ENCODE assay signal across 24 cellular contexts in the genomic region with DNA sequence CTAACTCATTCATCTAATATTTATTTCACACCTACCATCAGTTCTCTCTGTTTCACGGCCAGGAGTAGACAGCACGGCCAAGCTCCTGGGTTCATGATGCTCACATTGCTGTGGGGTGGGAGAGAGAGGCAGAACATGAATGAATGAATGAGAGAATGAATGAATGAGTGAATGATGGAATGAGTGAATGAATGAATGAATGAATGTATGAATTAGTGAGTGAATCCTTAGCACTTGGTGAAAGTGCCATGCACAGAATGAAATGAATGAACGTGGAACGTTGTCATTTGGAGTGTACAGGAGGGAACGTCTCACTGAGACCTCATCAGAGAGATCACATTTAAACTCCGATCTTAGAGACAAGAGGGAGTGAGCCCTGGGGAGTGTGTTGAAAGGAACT. TPM values are rescaled to one million over a fixed set of nuclear protein-coding genes. Genes with fewer than 3 reads are reported as not detected.
DNase-seq lines count a peak whose midpoint lies in the region; ATAC-seq, FAIRE-seq and TF ChIP-seq lines count a peak whose summit lies in the region.
"Had no signal": no experiment of that assay in that cellular context is flagged by ENCODE, and none has a peak within 500 bp of the region (broad histone marks: within the 10 kb centered on the region; RNA-seq: fewer than 3 reads in every experiment).

No MANE protein-coding gene starts in this region.

- BruUV-seq in K562 (replicated peaks; lab: Mats Ljungman, UMichigan) (no TSS peak), MCF 10A (replicated peaks; lab: Mats Ljungman, UMichigan) (no TSS peak)

- H3K4me3 Mint-ChIP-seq in activated naive CD4-positive, alpha-beta T cell treated with anti-CD3 and anti-CD28 coated beads, Interleukin-2, amount 50 U/mL, for 24 hours = no peak overlapping the region
- H3K4me3 Mint-ChIP-seq in activated naive CD4-positive, alpha-beta T cell treated with anti-CD3 and anti-CD28 coated beads, Interleukin-2, amount 10 ng/mL, durations not matched to agents 7 days and 5 days = no peak overlapping the region
- peak overlapping the region; percentile 47 for H3K4me3 Mint-ChIP-seq in natural killer cell treated with Interleukin-12 subunit alpha and Interleukin-12 subunit beta and Interleukin-15 and Interleukin-18, amount 100 ng/mL, for 72 hours
- no peak overlapping the region for H3K4me3 Mint-ChIP-seq in MCF 10A (ENCODE audit: unreplicated experiment)
- H3K4me3 Mint-ChIP-seq: GM23338, H9 had no signal

- TF ChIP-seq EP300 in K562 (IDR thresholded peaks at IDR 0.05; ENCODE audit: low read length) = no peak

- H3K9me3 ChIP-seq in K562 (replicated peaks; ENCODE audit: control insufficient read depth, insufficient read depth, low read depth, low read length) = no peaks in the 10 kb centered on the region
- H3K9me3 ChIP-seq: A549, BE2C had no signal

- no peak for TF ChIP-seq CTCF in K562 (IDR thresholded peaks at IDR 0.05 in 2 of 3, conservative IDR thresholded peaks at IDR 0.05 in 1 of 3; ENCODE audit: insufficient read depth in 2 of 3, low read depth in 1 of 3, low read length in 3 of 3)
- TF ChIP-seq CTCF in MCF 10A (IDR thresholded peaks at IDR 0.05; ENCODE audit: unreplicated experiment) = no peak

- no peak overlapping the region for H3K4me2 ChIP-seq in K562 (ENCODE audit: insufficient read depth, low read length)
- H3K4me2 ChIP-seq: A549, GM23338 had no signal

- H3K4me1 ChIP-seq in K562 (replicated peaks in 1 of 2; ENCODE audit: control insufficient read depth in 2 of 2, insufficient read depth in 2 of 2, low read length in 2 of 2) = no peaks in the 10 kb centered on the region
- H3K4me1 ChIP-seq: A549, BE2C had no signal

- H4K20me1 ChIP-seq in K562 (replicated peaks; ENCODE audit: control insufficient read depth, insufficient read depth, low read length) = no peaks in the 10 kb centered on the region

- H3K27me3 Mint-ChIP-seq in activated naive CD4-positive, alpha-beta T cell treated with anti-CD3 and anti-CD28 coated beads, Interleukin-2, amount 50 U/mL, for 24 hours = peaks cover 6% of the 10 kb centered on the region
- H3K27me3 Mint-ChIP-seq in activated naive CD4-positive, alpha-beta T cell treated with anti-CD3 and anti-CD28 coated beads, Interleukin-2, amount 10 ng/mL, durations not matched to agents 7 days and 5 days = peaks cover 12% of the 10 kb centered on the region
- no peaks in the 10 kb centered on the region for H3K27me3 Mint-ChIP-seq in natural killer cell treated with Interleukin-12 subunit alpha and Interleukin-12 subunit beta and Interleukin-15 and Interleukin-18, amount 100 ng/mL, for 72 hours
- no peaks in the 10 kb centered on the region for H3K27me3 Mint-ChIP-seq in MCF 10A (ENCODE audit: insufficient read depth, unreplicated experiment)

- TF ChIP-seq RAD21 in K562 (CRISPR knock-in tag; conservative IDR thresholded peaks at IDR 0.05 in 1 of 2, IDR thresholded peaks at IDR 0.05 in 1 of 2) = no peak

- peak overlapping the region; percentile 0 for H3K27ac Mint-ChIP-seq in activated naive CD4-positive, alpha-beta T cell treated with anti-CD3 and anti-CD28 coated beads, Interleukin-2, amount 50 U/mL, for 24 hours
- H3K27ac Mint-ChIP-seq in activated naive CD4-positive, alpha-beta T cell treated with anti-CD3 and anti-CD28 coated beads, Interleukin-2, amount 10 ng/mL, durations not matched to agents 7 days and 5 days = no peak overlapping the region
- H3K27ac Mint-ChIP-seq in natural killer cell treated with Interleukin-12 subunit alpha and Interleukin-12 subunit beta and Interleukin-15 and Interleukin-18, amount 100 ng/mL, for 72 hours = no peak overlapping the region
- no peak overlapping the region for H3K27ac Mint-ChIP-seq in MCF 10A (ENCODE audit: low read depth, unreplicated experiment)
- H3K27ac Mint-ChIP-seq: GM23338, H9 had no signal

- H2AFZ ChIP-seq in K562 (ENCODE audit: low read depth, low read length) = no peak overlapping the region
- H2AFZ ChIP-seq: GM23338 had no signal

- no peak for FAIRE-seq in K562 (lab: Jason Lieb, UNC)
- FAIRE-seq: A549, G401.6, GM18507 had no signal

- CTCF ChIA-PET in activated naive CD4-positive, alpha-beta T cell treated with anti-CD3 and anti-CD28 coated beads, Interleukin-2, amount 10 ng/mL, durations not matched to agents 7 days and 5 days (lab: Charles Lee) = no interaction called here
- CTCF ChIA-PET in K562 (lab: Yijun Ruan, JAX; ENCODE audit: low intra/inter-chr PET ratio) = no interaction called here
- CTCF ChIA-PET in MCF 10A (lab: Yijun Ruan, JAX) = no interaction called here

- no peaks in the 10 kb centered on the region for H3K79me2 ChIP-seq in K562 (ENCODE audit: control insufficient read depth, insufficient read depth, low read length)

- H3K36me3 ChIP-seq in K562 (ENCODE audit: control insufficient read depth, insufficient read depth, low read length) = no peaks in the 10 kb centered on the region
- H3K36me3 ChIP-seq: BE2C had no signal

- in situ Hi-C loops in K562 (cut with MboI) = no loop called here

- H3K27me3 ChIP-seq in K562 (ENCODE audit: control insufficient read depth in 2 of 2, insufficient read depth in 2 of 2, low read length in 2 of 2) = peaks cover 6 to 29% of the 10 kb centered on the region in 2 experiments; a peak in 4 of 5 replicates

- intact Hi-C loops in K562 (cut with micrococcal nuclease) (no loop called here), MCF 10A (cut with micrococcal nuclease) (no loop called here)

- H3K36me3 Mint-ChIP-seq in activated naive CD4-positive, alpha-beta T cell treated with anti-CD3 and anti-CD28 coated beads, Interleukin-2, amount 50 U/mL, for 24 hours = no peaks in the 10 kb centered on the region
- no peaks in the 10 kb centered on the region for H3K36me3 Mint-ChIP-seq in activated naive CD4-positive, alpha-beta T cell treated with anti-CD3 and anti-CD28 coated beads, Interleukin-2, amount 10 ng/mL, durations not matched to agents 7 days and 5 days
- no peaks in the 10 kb centered on the region for H3K36me3 Mint-ChIP-seq in natural killer cell treated with Interleukin-12 subunit alpha and Interleukin-12 subunit beta and Interleukin-15 and Interleukin-18, amount 100 ng/mL, for 72 hours
- H3K36me3 Mint-ChIP-seq in MCF 10A (ENCODE audit: insufficient read depth, unreplicated experiment) = no peaks in the 10 kb centered on the region
- H3K36me3 Mint-ChIP-seq: CD4-positive, alpha-beta memory T cell had no signal

- no peak overlapping the region for H3K27ac ChIP-seq in K562 (ENCODE audit: extremely low read depth, low read depth, low read length)
- H3K27ac ChIP-seq: A549 had no signal

- no peak overlapping the region for H3K4me3 ChIP-seq in K562
- H3K4me3 ChIP-seq: A549, GM23338 had no signal

- peaks cover 22% of the 10 kb centered on the region for H3K4me1 Mint-ChIP-seq in activated naive CD4-positive, alpha-beta T cell treated with anti-CD3 and anti-CD28 coated beads, Interleukin-2, amount 50 U/mL, for 24 hours
- H3K4me1 Mint-ChIP-seq in activated naive CD4-positive, alpha-beta T cell treated with anti-CD3 and anti-CD28 coated beads, Interleukin-2, amount 10 ng/mL, durations not matched to agents 7 days and 5 days = peaks cover 10% of the 10 kb centered on the region
- H3K4me1 Mint-ChIP-seq in natural killer cell treated with Interleukin-12 subunit alpha and Interleukin-12 subunit beta and Interleukin-15 and Interleukin-18, amount 100 ng/mL, for 72 hours (ENCODE audit: low read depth in 2 of 2) = peaks cover 15 to 19% of the 10 kb centered on the region in 2 donors
- H3K4me1 Mint-ChIP-seq in MCF 10A (ENCODE audit: insufficient read depth, unreplicated experiment) = no peaks in the 10 kb centered on the region
- H3K4me1 Mint-ChIP-seq: GM23338, H9 had no signal

- TF ChIP-seq POLR2A in K562 (conservative IDR thresholded peaks at IDR 0.05) = no peak

- no peaks in the 10 kb centered on the region for H3K9me3 Mint-ChIP-seq in activated naive CD4-positive, alpha-beta T cell treated with anti-CD3 and anti-CD28 coated beads, Interleukin-2, amount 50 U/mL, for 24 hours
- H3K9me3 Mint-ChIP-seq in activated naive CD4-positive, alpha-beta T cell treated with anti-CD3 and anti-CD28 coated beads, Interleukin-2, amount 10 ng/mL, durations not matched to agents 7 days and 5 days = no peaks in the 10 kb centered on the region
- no peaks in the 10 kb centered on the region for H3K9me3 Mint-ChIP-seq in natural killer cell treated with Interleukin-12 subunit alpha and Interleukin-12 subunit beta and Interleukin-15 and Interleukin-18, amount 100 ng/mL, for 72 hours
- peaks cover 49% of the 10 kb centered on the region for H3K9me3 Mint-ChIP-seq in MCF 10A (ENCODE audit: unreplicated experiment)

- no peaks in the 10 kb centered on the region for H3K9me1 ChIP-seq in K562 (ENCODE audit: control insufficient read depth, insufficient read depth, low read length)

- no peak overlapping the region for H3K9ac ChIP-seq in K562 (ENCODE audit: insufficient read depth in 1 of 2, low read depth in 2 of 2, low read length in 2 of 2)

- POLR2A ChIA-PET in K562 (lab: Yijun Ruan, JAX) (no interaction called here), MCF 10A (lab: Yijun Ruan, JAX) (no interaction called here)

- DNase-seq in activated naive CD4-positive, alpha-beta T cell treated with anti-CD3 and anti-CD28 coated beads, Interleukin-2, amount 10 ng/mL, durations not matched to agents 7 days and 5 days = no peak
- no peak for DNase-seq in K562 (ENCODE audit: extremely low read depth in 1 of 4, low spot score in 3 of 4)
- DNase-seq in mesenteric fat pad (ENCODE audit: low spot score) = peak; percentile 9
- no peak for DNase-seq in natural killer cell treated with Interleukin-12 subunit alpha and Interleukin-12 subunit beta and Interleukin-15 and Interleukin-18, amount 100 ng/mL, for 72 hours (ENCODE audit: low spot score)
- no peak for DNase-seq in MCF 10A (ENCODE audit: unreplicated experiment)
- DNase-seq: 8988T; ACHN; AML-193; BE2C; C1 segment of cervical spinal cord; Calu3; CD4-positive, alpha-beta memory T cell; COR-L47; DND-41; H9 had no signal

- 3% methylated on average over 6 of the region's 6 CpGs for WGBS in K562 (ENCODE audit: insufficient coverage, low coverage, missing lambda C conversion rate)

- no peak for ATAC-seq in K562
- no peak for ATAC-seq in natural killer cell treated with Interleukin-12 subunit alpha and Interleukin-12 subunit beta and Interleukin-15 and Interleukin-18, amount 100 ng/mL, for 72 hours
- no peak for ATAC-seq in HG03108 (IDR thresholded peaks at IDR 0.05; ENCODE audit: unreplicated experiment)
- ATAC-seq in GM18498 (IDR thresholded peaks at IDR 0.05; ENCODE audit: unreplicated experiment) = no peak
- ATAC-seq: A549, GM23338, HCT116 had no signal

RNA-seq across cellular contexts. Expression of a gene that starts 11.9 kb away (rescaled TPM):
- not detected in 2 replicates for total RNA-seq in K562 (2011; cell fraction: chromatin; rRNA removed; ENCODE audit: low replicate concordance)
- total RNA-seq in K562 (2011; cell fraction: nucleolus; rRNA removed) = not detected in 2 replicates
- not detected in 2 replicates for total RNA-seq in K562 (2011; cell fraction: nucleoplasm; rRNA removed)
- total RNA-seq in K562 (2014; rRNA removed) = not detected in 2 replicates
- not detected in 2 replicates for total RNA-seq in K562 (2014; rRNA removed; fragmentation: Illumina TruSeq; extraction: Trizol)
- total RNA-seq in K562 (2015; rRNA removed; fragmentation: Illumina TruSeq; extraction: Trizol) = not detected in 2 replicates
- total RNA-seq in K562 (2021) = not detected in 2 replicates
- not detected in 2 replicates for polyA plus RNA-seq in K562 (2011; rRNA removed)
- not detected in 2 replicates for polyA plus RNA-seq in K562 (2011; cell fraction: cytosol; rRNA removed)
- not detected in 2 replicates for polyA plus RNA-seq in K562 (2011; cell fraction: nucleus; rRNA removed)
- polyA plus RNA-seq in K562 (2012) = not detected in 2 replicates
- polyA plus RNA-seq in K562 (2014; fragmentation: Illumina TruSeq; extraction: Trizol) = not detected in 2 replicates
- polyA plus RNA-seq in K562 (2014; fragmentation: Nextera tagmentation; extraction: Ambion mirVana) = not detected
- not detected in 2 replicates for polyA plus RNA-seq in K562 (2014; rRNA removed)
- not detected in 2 replicates for polyA minus RNA-seq in K562 (2011; rRNA and poly(A)+ RNA removed)
- not detected in 2 replicates for polyA minus RNA-seq in K562 (2011; cell fraction: cytosol; rRNA and poly(A)+ RNA removed)
- not detected in 2 replicates for polyA minus RNA-seq in K562 (2011; cell fraction: nucleus; rRNA and poly(A)+ RNA removed)
- 0.22 TPM for total RNA-seq in mesenteric fat pad
- total RNA-seq in natural killer cell treated with Interleukin-12 subunit alpha and Interleukin-12 subunit beta and Interleukin-15 and Interleukin-18, amount 100 ng/mL, for 72 hours = 1 to 10 TPM; 4.2 to 6.6 TPM
- total RNA-seq in MCF 10A (2022) = not detected in 2 replicates
- total RNA-seq: Calu3; CD4-positive, alpha-beta memory T cell; GM23338; H4; H9 had no signal
- polyA plus RNA-seq: A549; CD4-positive, alpha-beta memory T cell; GM23338 had no signal

RNA-seq across cellular contexts. Expression of a gene that starts 21.9 kb away (rescaled TPM):
- not detected in 2 replicates for total RNA-seq in K562 (2011; cell fraction: chromatin; rRNA removed; ENCODE audit: low replicate concordance)
- total RNA-seq in K562 (2011; cell fraction: nucleolus; rRNA removed) = not detected in 2 replicates
- not detected in 2 replicates for total RNA-seq in K562 (2011; cell fraction: nucleoplasm; rRNA removed)
- total RNA-seq in K562 (2014; rRNA removed) (not detected in 2 replicates), K562 (2014; rRNA removed; fragmentation: Illumina TruSeq; extraction: Trizol) (not detected in 2 replicates), K562 (2015; rRNA removed; fragmentation: Illumina TruSeq; extraction: Trizol) (not detected in 2 replicates), K562 (2021) (not detected in 2 replicates), mesenteric fat pad (not detected), MCF 10A (2022) (not detected in 2 replicates)
- polyA plus RNA-seq in K562 (2011; rRNA removed) (not detected in 2 replicates), K562 (2014; fragmentation: Illumina TruSeq; extraction: Trizol) (not detected in 2 replicates), K562 (2014; fragmentation: Nextera tagmentation; extraction: Ambion mirVana) (not detected), K562 (2014; rRNA removed) (not detected in 2 replicates)
- not detected in 2 replicates for polyA plus RNA-seq in K562 (2011; cell fraction: cytosol; rRNA removed)
- not detected in 2 replicates for polyA plus RNA-seq in K562 (2011; cell fraction: nucleus; rRNA removed)
- not detected in 2 replicates for polyA plus RNA-seq in K562 (2012)
- polyA minus RNA-seq in K562 (2011; rRNA and poly(A)+ RNA removed) = not detected in 2 replicates
- not detected in 2 replicates for polyA minus RNA-seq in K562 (2011; cell fraction: cytosol; rRNA and poly(A)+ RNA removed)
- not detected in 2 replicates for polyA minus RNA-seq in K562 (2011; cell fraction: nucleus; rRNA and poly(A)+ RNA removed)
- total RNA-seq in natural killer cell treated with Interleukin-12 subunit alpha and Interleukin-12 subunit beta and Interleukin-15 and Interleukin-18, amount 100 ng/mL, for 72 hours = 10 to 100 TPM; 11.4 to 19.5 TPM
- total RNA-seq: Calu3; CD4-positive, alpha-beta memory T cell; GM23338; H4; H9 had no signal
- polyA plus RNA-seq: A549, GM23338 had no signal

RNA-seq across cellular contexts. Expression of a gene that starts 24.8 kb away (rescaled TPM):
- total RNA-seq in K562 (2011; cell fraction: chromatin; rRNA removed; ENCODE audit: low replicate concordance) = not detected in 2 replicates
- not detected in 2 replicates for total RNA-seq in K562 (2011; cell fraction: nucleolus; rRNA removed)
- total RNA-seq in K562 (2011; cell fraction: nucleoplasm; rRNA removed) = not detected in 2 replicates
- total RNA-seq in K562 (2014; rRNA removed) (not detected in 2 replicates), K562 (2014; rRNA removed; fragmentation: Illumina TruSeq; extraction: Trizol) (not detected in 2 replicates), K562 (2015; rRNA removed; fragmentation: Illumina TruSeq; extraction: Trizol) (not detected in 2 replicates), K562 (2021) (not detected in 2 replicates), mesenteric fat pad (not detected), MCF 10A (2022) (not detected in 2 replicates)
- polyA plus RNA-seq in K562 (2011; rRNA removed) (not detected in 2 replicates), K562 (2014; fragmentation: Illumina TruSeq; extraction: Trizol) (not detected in 2 replicates), K562 (2014; fragmentation: Nextera tagmentation; extraction: Ambion mirVana) (not detected), K562 (2014; rRNA removed) (not detected in 2 replicates)
- not detected in 2 replicates for polyA plus RNA-seq in K562 (2011; cell fraction: cytosol; rRNA removed)
- not detected in 2 replicates for polyA plus RNA-seq in K562 (2011; cell fraction: nucleus; rRNA removed)
- not detected in 2 replicates for polyA plus RNA-seq in K562 (2012)
- polyA minus RNA-seq in K562 (2011; rRNA and poly(A)+ RNA removed) = not detected in 2 replicates
- not detected in 2 replicates for polyA minus RNA-seq in K562 (2011; cell fraction: cytosol; rRNA and poly(A)+ RNA removed)
- not detected in 2 replicates for polyA minus RNA-seq in K562 (2011; cell fraction: nucleus; rRNA and poly(A)+ RNA removed)
- 10 to 100 TPM; 27.4 to 31.2 TPM for total RNA-seq in natural killer cell treated with Interleukin-12 subunit alpha and Interleukin-12 subunit beta and Interleukin-15 and Interleukin-18, amount 100 ng/mL, for 72 hours
- total RNA-seq: Calu3; CD4-positive, alpha-beta memory T cell; GM23338; H4; H9 had no signal
- polyA plus RNA-seq: A549, GM23338 had no signal

RNA-seq across cellular contexts. Expression of a gene that starts 41.0 kb away (rescaled TPM):
- not detected in 2 replicates for total RNA-seq in K562 (2011; cell fraction: chromatin; rRNA removed; ENCODE audit: low replicate concordance)
- total RNA-seq in K562 (2011; cell fraction: nucleolus; rRNA removed) = not detected in 2 replicates
- total RNA-seq in K562 (2011; cell fraction: nucleoplasm; rRNA removed) = not detected in 2 replicates
- total RNA-seq in K562 (2014; rRNA removed) (not detected in 2 replicates), K562 (2014; rRNA removed; fragmentation: Illumina TruSeq; extraction: Trizol) (not detected in 2 replicates), K562 (2015; rRNA removed; fragmentation: Illumina TruSeq; extraction: Trizol) (not detected in 2 replicates), K562 (2021) (not detected in 2 replicates), mesenteric fat pad (not detected), MCF 10A (2022) (not detected in 2 replicates)
- polyA plus RNA-seq in K562 (2011; rRNA removed) (not detected in 2 replicates), K562 (2014; fragmentation: Illumina TruSeq; extraction: Trizol) (not detected in 2 replicates), K562 (2014; fragmentation: Nextera tagmentation; extraction: Ambion mirVana) (not detected), K562 (2014; rRNA removed) (not detected in 2 replicates)
- polyA plus RNA-seq in K562 (2011; cell fraction: cytosol; rRNA removed) = not detected in 2 replicates
- not detected in 2 replicates for polyA plus RNA-seq in K562 (2011; cell fraction: nucleus; rRNA removed)
- polyA plus RNA-seq in K562 (2012) = not detected in 2 replicates
- not detected in 2 replicates for polyA minus RNA-seq in K562 (2011; rRNA and poly(A)+ RNA removed)
- polyA minus RNA-seq in K562 (2011; cell fraction: cytosol; rRNA and poly(A)+ RNA removed) = not detected in 2 replicates
- polyA minus RNA-seq in K562 (2011; cell fraction: nucleus; rRNA and poly(A)+ RNA removed) = not detected in 2 replicates
- total RNA-seq in natural killer cell treated with Interleukin-12 subunit alpha and Interleukin-12 subunit beta and Interleukin-15 and Interleukin-18, amount 100 ng/mL, for 72 hours = 10 to 100 TPM; 15.7 to 28.7 TPM
- total RNA-seq: Calu3; CD4-positive, alpha-beta memory T cell; GM23338; H4; H9 had no signal
- polyA plus RNA-seq: A549, GM23338 had no signal

RNA-seq across cellular contexts. Expression of a gene that starts 53.2 kb away (rescaled TPM):
- not detected in 2 replicates for total RNA-seq in K562 (2011; cell fraction: chromatin; rRNA removed; ENCODE audit: low replicate concordance)
- not detected in 2 replicates for total RNA-seq in K562 (2011; cell fraction: nucleolus; rRNA removed)
- not detected in 2 replicates for total RNA-seq in K562 (2011; cell fraction: nucleoplasm; rRNA removed)
- total RNA-seq in K562 (2014; rRNA removed) = not detected in 2 replicates
- total RNA-seq in K562 (2014; rRNA removed; fragmentation: Illumina TruSeq; extraction: Trizol) = not detected in 2 replicates
- not detected in 2 replicates for total RNA-seq in K562 (2015; rRNA removed; fragmentation: Illumina TruSeq; extraction: Trizol)
- total RNA-seq in K562 (2021) = not detected in 2 replicates
- not detected in 2 replicates for polyA plus RNA-seq in K562 (2011; rRNA removed)
- not detected in 2 replicates for polyA plus RNA-seq in K562 (2011; cell fraction: cytosol; rRNA removed)
- not detected in 2 replicates for polyA plus RNA-seq in K562 (2011; cell fraction: nucleus; rRNA removed)
- polyA plus RNA-seq in K562 (2012) = not detected in 2 replicates
- polyA plus RNA-seq in K562 (2014; fragmentation: Illumina TruSeq; extraction: Trizol) = not detected in 2 replicates
- polyA plus RNA-seq in K562 (2014; fragmentation: Nextera tagmentation; extraction: Ambion mirVana) = not detected
- polyA plus RNA-seq in K562 (2014; rRNA removed) = not detected in 2 replicates
- not detected in 2 replicates for polyA minus RNA-seq in K562 (2011; rRNA and poly(A)+ RNA removed)
- not detected in 2 replicates for polyA minus RNA-seq in K562 (2011; cell fraction: cytosol; rRNA and poly(A)+ RNA removed)
- not detected in 2 replicates for polyA minus RNA-seq in K562 (2011; cell fraction: nucleus; rRNA and poly(A)+ RNA removed)
- not detected for total RNA-seq in mesenteric fat pad
- total RNA-seq in natural killer cell treated with Interleukin-12 subunit alpha and Interleukin-12 subunit beta and Interleukin-15 and Interleukin-18, amount 100 ng/mL, for 72 hours = 10 to 100 TPM; 11.7 to 14.6 TPM
- total RNA-seq in MCF 10A (2022) = not detected in 2 replicates
- total RNA-seq: Calu3; CD4-positive, alpha-beta memory T cell; GM23338; H4; H9 had no signal
- polyA plus RNA-seq: A549; CD4-positive, alpha-beta memory T cell; GM23338 had no signal

Comparison
In these comparisons a context has a peak if more than half of its experiments do, and no peak if none do; other contexts are left out.
1. RNA of a gene that starts 21.9 kb away (total RNA-seq): 11.4 to 19.5 TPM in natural killer cell treated with Interleukin-12 subunit alpha and Interleukin-12 subunit beta and Interleukin-15 and Interleukin-18, amount 100 ng/mL, for 72 hours; not detected in mesenteric fat pad (single experiment), not detected in K562 and not detected in MCF 10A; every median in the first group is over 10 times any median in the second.
2. RNA of a gene that starts 24.8 kb away (total RNA-seq): 27.4 to 31.2 TPM in natural killer cell treated with Interleukin-12 subunit alpha and Interleukin-12 subunit beta and Interleukin-15 and Interleukin-18, amount 100 ng/mL, for 72 hours; not detected in K562, not detected in mesenteric fat pad (single experiment) and not detected in MCF 10A; every median in the first group is over 10 times any median in the second.